ENCODE assay signal across 31 cellular contexts in the genomic region with DNA sequence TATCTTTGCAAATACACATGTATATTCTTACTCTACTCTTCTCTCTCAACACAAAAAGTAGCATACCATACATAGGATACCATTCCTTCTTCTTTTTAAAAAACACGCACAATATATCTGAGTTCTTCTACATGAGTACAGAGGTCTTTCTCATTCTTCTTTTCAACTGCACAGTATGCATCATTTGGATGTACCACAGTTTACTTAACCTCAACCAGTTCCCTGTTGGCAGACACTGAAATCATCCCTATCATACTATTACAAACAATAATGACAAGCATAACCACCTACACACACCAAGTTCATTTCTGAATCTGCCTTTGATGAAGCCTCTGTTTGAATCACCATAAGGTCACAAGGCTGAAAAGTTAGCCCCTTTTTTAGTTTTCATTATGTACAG.
"Had no signal": no experiment of that assay in that cellular context is flagged by ENCODE, and none has a peak within 500 bp of the region (broad histone marks: within the 10 kb centered on the region; RNA-seq: fewer than 3 reads in every experiment).

No MANE protein-coding gene starts in this region.

- H3K9me3 Mint-ChIP-seq: activated CD4-positive, alpha-beta T cell treated with anti-CD3 and anti-CD28 coated beads, Interleukin-2, amount 10 ng/mL, durations not matched to agents 7 days and 5 days; activated CD8-positive, alpha-beta T cell treated with anti-CD3 and anti-CD28 coated beads for 36 hours; T-cell; T-helper 1 cell treated with Interleukin-12 subunit alpha and Interleukin-12 subunit beta and Interleukin-4 antibody, amounts not matched to agents 30 μg/mL and 1 μg/mL, for 36 hours had no signal

- H3K9me3 ChIP-seq: body of pancreas, gastroesophageal sphincter had no signal

- H3K4me1 Mint-ChIP-seq: activated CD4-positive, alpha-beta T cell treated with anti-CD3 and anti-CD28 coated beads, Interleukin-2, amount 10 ng/mL, durations not matched to agents 7 days and 5 days; T-cell had no signal

- H3K4me3 ChIP-seq: body of pancreas, gastroesophageal sphincter had no signal

- H3K27ac Mint-ChIP-seq: activated CD4-positive, alpha-beta T cell treated with anti-CD3 and anti-CD28 coated beads, Interleukin-2, amount 10 ng/mL, durations not matched to agents 7 days and 5 days; activated CD8-positive, alpha-beta T cell treated with anti-CD3 and anti-CD28 coated beads for 36 hours; activated naive CD8-positive, alpha-beta T cell; T-cell; T-helper 1 cell treated with Interleukin-12 subunit alpha and Interleukin-12 subunit beta and Interleukin-4 antibody, amounts not matched to agents 30 μg/mL and 1 μg/mL, for 36 hours had no signal

- H3K4me1 ChIP-seq: body of pancreas, gastroesophageal sphincter had no signal

- FAIRE-seq: colon, endometrium, endothelial cell of umbilical vein had no signal

- H3K27ac ChIP-seq: body of pancreas, gastroesophageal sphincter had no signal

- ATAC-seq: activated CD8-positive, alpha-beta T cell treated with anti-CD3 and anti-CD28 coated beads for 36 hours; body of pancreas; esophagus mucosa; gastroesophageal sphincter; T-cell had no signal

- H3K4me3 Mint-ChIP-seq: activated CD4-positive, alpha-beta T cell treated with anti-CD3 and anti-CD28 coated beads, Interleukin-2, amount 10 ng/mL, durations not matched to agents 7 days and 5 days; activated CD8-positive, alpha-beta T cell treated with anti-CD3 and anti-CD28 coated beads for 36 hours; activated naive CD8-positive, alpha-beta T cell; T-cell; T-helper 1 cell treated with Interleukin-12 subunit alpha and Interleukin-12 subunit beta and Interleukin-4 antibody, amounts not matched to agents 30 μg/mL and 1 μg/mL, for 36 hours had no signal

- H3K27me3 ChIP-seq: body of pancreas, gastroesophageal sphincter had no signal

- H3K27me3 Mint-ChIP-seq: activated CD4-positive, alpha-beta T cell treated with anti-CD3 and anti-CD28 coated beads, Interleukin-2, amount 10 ng/mL, durations not matched to agents 7 days and 5 days; activated CD8-positive, alpha-beta T cell treated with anti-CD3 and anti-CD28 coated beads for 36 hours; activated naive CD8-positive, alpha-beta T cell; T-cell had no signal

- DNase-seq: activated CD4-positive, alpha-beta T cell treated with anti-CD3 and anti-CD28 coated beads for 4 hours; activated CD4-positive, alpha-beta T cell treated with anti-CD3 and anti-CD28 coated beads, Interleukin-2, amount 10 ng/mL, durations not matched to agents 7 days and 5 days; activated CD4-positive, alpha-beta T cell treated with anti-CD3 and anti-CD28 coated beads, Interleukin-2, amount 50 U/mL, for 48 hours; activated CD4-positive, CD25-positive, alpha-beta regulatory T cell; activated CD4-positive, CD25-positive, alpha-beta regulatory T cell treated with anti-CD3 and anti-CD28 coated beads, Interleukin-2, amount 50 U/mL, for 72 hours; activated CD8-positive, alpha-beta memory T cell treated with anti-CD3 and anti-CD28 coated beads for 24 hours; activated CD8-positive, alpha-beta T cell treated with anti-CD3 and anti-CD28 coated beads for 36 hours; activated effector memory CD4-positive, alpha-beta T cell treated with Interleukin-2 at 50 U/mL for 16 hours; activated gamma-delta T cell treated with Interleukin-2 at 50 U/mL for 16 hours; activated naive CD4-positive, alpha-beta T cell treated with anti-CD3 and anti-CD28 coated beads, Interleukin-2, amount 50 U/mL, for 16 hours; activated naive CD4-positive, alpha-beta T cell treated with Interleukin-2 at 50 U/mL for 16 hours; activated T-cell treated with anti-CD3 and anti-CD28 coated beads, Interleukin-2, amount 50 U/mL, for 48 hours; amniotic stem cell; anterior cingulate cortex; body of pancreas; caudate nucleus; cortex of kidney; dermis blood vessel endothelial cell; effector CD8-positive, alpha-beta T cell; foreskin melanocyte; hippocampal formation; SW 1271; T-cell; T-helper 9 cell had no signal
